In the genomic region with DNA sequence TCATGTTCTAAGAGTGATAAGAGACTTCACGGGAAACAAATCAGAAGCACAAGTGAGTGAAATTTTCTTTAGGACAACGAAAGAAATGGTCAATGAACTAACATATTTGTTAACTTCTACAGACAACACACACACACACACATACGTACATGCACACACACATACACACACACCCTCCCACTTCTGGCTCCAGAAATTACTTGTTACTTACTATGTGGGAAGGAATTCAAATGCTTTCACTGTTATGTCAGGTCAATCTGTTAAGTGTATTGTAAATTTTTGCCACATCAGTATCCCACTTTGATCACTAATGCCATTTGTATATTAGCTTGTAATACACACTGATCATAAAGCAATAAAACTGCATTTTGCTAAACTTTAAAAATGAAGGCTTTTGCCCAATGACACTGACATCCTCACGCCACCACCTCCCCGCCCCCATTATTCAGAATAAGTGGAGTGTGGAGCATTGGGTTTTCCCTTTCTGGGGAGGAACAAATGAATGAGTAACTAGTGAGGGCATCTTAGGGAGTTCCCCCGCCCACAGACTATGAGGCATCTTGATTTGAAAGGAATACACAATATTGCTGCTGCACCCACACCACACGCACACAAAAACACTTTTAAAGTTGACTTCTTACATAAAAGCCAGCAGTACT, we compare ENCODE assay signal across 8 cellular contexts.
DNase-seq lines count a peak whose midpoint lies in the region; ATAC-seq and TF ChIP-seq lines count a peak whose summit lies in the region.

No MANE protein-coding gene starts in this region.

- TF ChIP-seq CTCF in GM12865 (IDR thresholded peaks at IDR 0.05; ENCODE audit: insufficient read depth, low read depth, low read length, missing control alignments) = no peak

- H3K4me3 ChIP-seq in GM12865 (ENCODE audit: low read depth, low read length) = no peak overlapping the region

- peaks cover 31% of the 10 kb centered on the region for H3K36me3 Mint-ChIP-seq in activated CD4-positive, alpha-beta memory T cell treated with anti-CD3 and anti-CD28 coated beads for 36 hours

- intact Hi-C loops in activated CD4-positive, alpha-beta memory T cell treated with anti-CD3 and anti-CD28 coated beads for 36 hours (cut with micrococcal nuclease) = loop anchor here (1.0 to 2.0 kb wide), 4 partner anchors 14 to 92 kb away; no protein-coding TSS in a partner anchor

- no peaks in the 10 kb centered on the region for H3K9me3 Mint-ChIP-seq in activated CD4-positive, alpha-beta memory T cell treated with anti-CD3 and anti-CD28 coated beads for 36 hours

- peak; percentile 43 for ATAC-seq in HG03097 (IDR thresholded peaks at IDR 0.05; ENCODE audit: low FRiP score, unreplicated experiment)
- ATAC-seq in stimulated activated naive CD8-positive, alpha-beta T cell treated with anti-CD3 and anti-CD28 coated beads, Interleukin-15, Interleukin-2, amounts not matched to agents 100 U/mL and 50 U/mL, for 24 hours = peak; percentile 73

- POLR2A ChIA-PET in activated CD4-positive, alpha-beta memory T cell treated with anti-CD3 and anti-CD28 coated beads for 36 hours (lab: Charles Lee) = interaction anchor here (0.7 to 0.8 kb wide), 3 partner anchors 77 to 152 kb away, joined by 3 to 5 read pairs (median 3); no protein-coding TSS in a partner anchor

- DNase-seq in GM12865 (ENCODE audit: low read depth) (peak; percentile 65), fibroblast of peridontal ligament (ENCODE audit: extremely low read depth) (peak; percentile 58), NCI-H2107 (lab: John Stamatoyannopoulos, UW) (no peak), COLO668 (lab: John Stamatoyannopoulos, UW; ENCODE audit: unreplicated experiment) (no peak), amygdala (lab: John Stamatoyannopoulos, UW) (no peak)
- peak; percentile 94 for DNase-seq in activated CD4-positive, alpha-beta memory T cell treated with anti-CD3 and anti-CD28 coated beads for 36 hours
- DNase-seq in stimulated activated naive CD8-positive, alpha-beta T cell treated with anti-CD3 and anti-CD28 coated beads, Interleukin-15, Interleukin-2, amounts not matched to agents 100 U/mL and 50 U/mL, for 24 hours = peak; percentile 90

- CTCF ChIA-PET in activated CD4-positive, alpha-beta memory T cell treated with anti-CD3 and anti-CD28 coated beads for 36 hours (lab: Charles Lee) = no interaction called here

- peaks cover 91% of the 10 kb centered on the region for H3K4me1 Mint-ChIP-seq in activated CD4-positive, alpha-beta memory T cell treated with anti-CD3 and anti-CD28 coated beads for 36 hours (ENCODE audit: low read depth)

- H3K4me3 Mint-ChIP-seq in activated CD4-positive, alpha-beta memory T cell treated with anti-CD3 and anti-CD28 coated beads for 36 hours = peak overlapping the region; percentile 52

- H3K27me3 Mint-ChIP-seq in activated CD4-positive, alpha-beta memory T cell treated with anti-CD3 and anti-CD28 coated beads for 36 hours = no peaks in the 10 kb centered on the region

- H3K27ac Mint-ChIP-seq in activated CD4-positive, alpha-beta memory T cell treated with anti-CD3 and anti-CD28 coated beads for 36 hours = peak overlapping the region; percentile 79

Comparison
In these comparisons a context has a peak if more than half of its experiments do, and no peak if none do; other contexts are left out.
1. DNase-seq: peak in GM12865 (single experiment), activated CD4-positive, alpha-beta memory T cell treated with anti-CD3 and anti-CD28 coated beads for 36 hours (single experiment), fibroblast of peridontal ligament (single experiment) and stimulated activated naive CD8-positive, alpha-beta T cell treated with anti-CD3 and anti-CD28 coated beads, Interleukin-15, Interleukin-2, amounts not matched to agents 100 U/mL and 50 U/mL, for 24 hours (single experiment); none in NCI-H2107 (single experiment), COLO668 (single experiment) and amygdala (0 of 56).